ENCODE assay signal across 30 cellular contexts in genomic region chr10:67971311-67971710, GRCh38.
"Had no signal": no experiment of that assay in that cellular context is flagged by ENCODE, and none has a peak within 500 bp of the region (broad histone marks: within the 10 kb centered on the region; RNA-seq: fewer than 3 reads in every experiment).

No MANE protein-coding gene starts in this region.

- ATAC-seq: activated CD4-positive, CD25-positive, alpha-beta regulatory T cell treated with anti-CD3 and anti-CD28 coated beads, Interleukin-2, amount 50 U/mL, for 24 hours; body of pancreas; effector memory CD8-positive, alpha-beta T cell; natural killer cell; right cardiac atrium; stimulated activated naive B cell treated with anti-CD40 and anti-IgM and Interleukin-4, amounts not matched to agents 10 μg/mL and 1 μg/mL and 100 μg/mL, for 72 hours had no signal

- H3K9ac ChIP-seq: neural progenitor cell had no signal

- H2AFZ ChIP-seq: neural progenitor cell had no signal

- H3K4me2 ChIP-seq: neural progenitor cell had no signal

- H3K4me3 ChIP-seq: adrenal gland, body of pancreas, esophagus muscularis mucosa, left ventricle myocardium inferior, lung, neural progenitor cell, stomach, thyroid gland had no signal

- DNase-seq: activated CD4-positive, alpha-beta memory T cell treated with anti-CD3 and anti-CD28 coated beads for 36 hours; activated CD4-positive, alpha-beta T cell treated with anti-CD3 and anti-CD28 coated beads, Interleukin-2, amount 10 ng/mL, durations not matched to agents 24 days and 14 days; activated CD8-positive, alpha-beta memory T cell treated with anti-CD3 and anti-CD28 coated beads, Interleukin-2, amount 50 U/mL, for 4 hours; activated effector memory CD4-positive, alpha-beta T cell treated with anti-CD3 and anti-CD28 coated beads, Interleukin-2, amount 50 U/mL, for 16 hours; activated naive CD4-positive, alpha-beta T cell treated with anti-CD3 and anti-CD28 coated beads for 36 hours; activated naive CD8-positive, alpha-beta T cell treated with anti-CD3 and anti-CD28 coated beads for 36 hours; activated T-cell treated with anti-CD3 and anti-CD28 coated beads, Interleukin-2, amount 50 U/mL, for 1 hour; adrenal gland; aorta; body of pancreas; cortex of kidney; effector memory CD8-positive, alpha-beta T cell; glutamatergic neuron; islet precursor cell; left ventricle myocardium inferior; mesendoderm; natural killer cell; occipital lobe; posterior cingulate gyrus; right cardiac atrium; stimulated activated CD4-positive, alpha-beta T cell treated with anti-CD3 and anti-CD28 coated beads, Interleukin-15, amount 100 ng/mL, for 24 hours; stimulated activated CD4-positive, alpha-beta T cell treated with anti-CD3 and anti-CD28 coated beads, Interleukin-2, amount 100 ng/mL, for 24 hours; stimulated activated naive B cell treated with anti-CD40 and anti-IgM and Interleukin-4, amounts not matched to agents 10 μg/mL and 1 μg/mL and 100 μg/mL, for 72 hours; stomach; thyroid gland had no signal

- H3K27me3 ChIP-seq: adrenal gland, body of pancreas, esophagus muscularis mucosa, neural progenitor cell, stomach, thyroid gland had no signal

- H3K4me1 ChIP-seq: adrenal gland, body of pancreas had no signal

- H3K9me3 ChIP-seq: body of pancreas, thyroid gland had no signal

- H3K27ac ChIP-seq: adrenal gland, body of pancreas, esophagus muscularis mucosa, left ventricle myocardium inferior, neural progenitor cell, stomach, thyroid gland, VCaP had no signal
